ENCODE assay signal across 20 cellular contexts in the genomic region with DNA sequence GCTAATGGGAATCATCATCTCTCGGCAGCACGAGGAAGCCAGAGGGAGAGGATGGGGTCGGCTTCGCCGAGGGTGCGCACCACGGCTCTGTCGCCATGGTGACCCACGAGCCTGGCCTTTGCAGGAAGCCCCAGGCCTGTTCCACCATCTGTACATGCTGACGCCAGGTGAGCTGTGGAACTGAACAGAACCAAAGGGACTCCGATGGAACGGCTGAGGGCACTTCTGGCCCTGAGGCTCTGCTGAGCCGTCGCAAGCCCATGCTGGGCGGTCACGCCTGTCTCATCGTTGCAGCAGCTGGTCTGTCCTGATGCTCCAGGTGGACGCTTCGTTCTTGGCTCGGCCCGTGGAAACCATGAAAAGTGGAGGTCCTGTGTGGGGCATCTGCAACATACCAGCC. TPM values are rescaled to one million over a fixed set of nuclear protein-coding genes. Genes with fewer than 3 reads are reported as not detected.
DNase-seq lines count a peak whose midpoint lies in the region; ATAC-seq and TF ChIP-seq lines count a peak whose summit lies in the region.
"Had no signal": no experiment of that assay in that cellular context is flagged by ENCODE, and none has a peak within 500 bp of the region (broad histone marks: within the 10 kb centered on the region; RNA-seq: fewer than 3 reads in every experiment).

No MANE protein-coding gene starts in this region.

- no peak overlapping the region; a peak in 2 of 22 replicates for H3K9ac ChIP-seq in BLaER1 treated with 17β-estradiol and CSF1 and Interleukin-3, amounts not matched to agents 10 nM and 100 nM
- no peak overlapping the region for H3K9ac ChIP-seq in IMR-90 (ENCODE audit: low read depth, low read length)

- H3K27me3 Mint-ChIP-seq in glutamatergic neuron (ENCODE audit: unreplicated experiment), result peaks cover 2% of the 10 kb centered on the region
- H3K27me3 Mint-ChIP-seq in progenitor cell of endocrine pancreas, result no peaks in the 10 kb centered on the region
- no peaks in the 10 kb centered on the region for H3K27me3 Mint-ChIP-seq in T-helper 2 cell treated with Interferon-gamma antibody and Interleukin-4, amounts not matched to agents 5 μg/mL and 100 μg/mL, for 36 hours (ENCODE audit: low read depth)
- H3K27me3 Mint-ChIP-seq: CD4-positive, alpha-beta T cell; IgD-negative memory B cell had no signal

- H4K5ac ChIP-seq in IMR-90 (ENCODE audit: low read depth, low read length), result no peak overlapping the region

- no peak overlapping the region for H2BK120ac ChIP-seq in IMR-90 (ENCODE audit: low read depth, low read length)

- 99% methylated on average over 21 of the region's 21 CpGs; no CpG with 5 or more reads in 1 of the 2 experiments for WGBS in IMR-90 (ENCODE audit: extremely low coverage in 2 of 2, insufficient read length in 1 of 2), 2 experiments

- no TSS peak for BruUV-seq in IMR-90 (replicated peaks; lab: Mats Ljungman, UMichigan)

- TF ChIP-seq POLR2A in IMR-90 (IDR thresholded peaks at IDR 0.05; ENCODE audit: low read depth, low read length), result no peak
- no peak for TF ChIP-seq POLR2A in breast epithelium (IDR thresholded peaks at IDR 0.05)

- no peak overlapping the region for H4K8ac ChIP-seq in IMR-90 (ENCODE audit: low read depth in 2 of 2, low read length in 2 of 2)

- H3K27me3 ChIP-seq in BLaER1 treated with 17β-estradiol and CSF1 and Interleukin-3, amounts not matched to agents 10 nM and 100 nM, result no peaks in the 10 kb centered on the region
- H3K27me3 ChIP-seq in IMR-90 (ENCODE audit: control insufficient read depth, insufficient read depth, low read length) (no peaks in the 10 kb centered on the region), breast epithelium (no peaks in the 10 kb centered on the region)
- H3K27me3 ChIP-seq: BE2C had no signal

- H3K18ac ChIP-seq in IMR-90 (ENCODE audit: low read depth, low read length), result no peak overlapping the region

- H3K27ac ChIP-seq in BLaER1 treated with 17β-estradiol and CSF1 and Interleukin-3, amounts not matched to agents 10 nM and 100 nM, result peak overlapping the region in 7 of 11 experiments; percentile 18 to 99 (median 94); a peak in 5 of 22 replicates
- H3K27ac ChIP-seq in IMR-90 (ENCODE audit: insufficient read depth, low read length) (no peak overlapping the region), breast epithelium (no peak overlapping the region)
- H3K27ac ChIP-seq: C4-2B, HL-60 had no signal

- peak overlapping the region; percentile 5 for H2AK9ac ChIP-seq in IMR-90 (replicated peaks; ENCODE audit: low read depth, low read length, poor library complexity)

- no peak overlapping the region for H2BK5ac ChIP-seq in IMR-90 (ENCODE audit: low read depth, low read length, poor library complexity, severe bottlenecking)

- H2BK20ac ChIP-seq in IMR-90 (ENCODE audit: low read depth, low read length), result no peak overlapping the region

- POLR2A ChIA-PET in IMR-90 (lab: Charles Lee; ENCODE audit: unreplicated experiment), result no interaction called here

- peaks cover 13% of the 10 kb centered on the region for H3K4me1 Mint-ChIP-seq in glutamatergic neuron (ENCODE audit: low read depth, unreplicated experiment)
- H3K4me1 Mint-ChIP-seq in progenitor cell of endocrine pancreas (ENCODE audit: low read depth), result peaks cover 10% of the 10 kb centered on the region
- H3K4me1 Mint-ChIP-seq in T-helper 2 cell treated with Interferon-gamma antibody and Interleukin-4, amounts not matched to agents 5 μg/mL and 100 μg/mL, for 36 hours (ENCODE audit: low read depth), result no peaks in the 10 kb centered on the region

- no peak overlapping the region for H3K56ac ChIP-seq in IMR-90 (ENCODE audit: extremely low read depth, insufficient read depth, low read length)

- H3K4me2 ChIP-seq in BLaER1 treated with 17β-estradiol and CSF1 and Interleukin-3, amounts not matched to agents 10 nM and 100 nM, result peak overlapping the region in 7 of 11 experiments; percentile 94 to 100 (median 98); a peak in 9 of 22 replicates
- H3K4me2 ChIP-seq in IMR-90 (ENCODE audit: low read depth, low read length), result no peak overlapping the region
- H3K4me2 ChIP-seq: GM23338 had no signal

- peak overlapping the region; percentile 7 for H2AFZ ChIP-seq in IMR-90 (replicated peaks; ENCODE audit: low read length, poor library complexity)
- H2AFZ ChIP-seq: GM23338 had no signal

- H3K4ac ChIP-seq in IMR-90 (ENCODE audit: low read depth, low read length), result no peak overlapping the region

- no peak for TF ChIP-seq RAD21 in IMR-90 (IDR thresholded peaks at IDR 0.05; ENCODE audit: low read length)

- H4K91ac ChIP-seq in IMR-90 (ENCODE audit: insufficient read depth, low read depth, low read length), result no peak overlapping the region

- H3K23ac ChIP-seq in IMR-90 (ENCODE audit: low read depth, low read length), result no peak overlapping the region

- peaks cover 64 to 85% (median 80%) of the 10 kb centered on the region in 10 experiments for H3K4me1 ChIP-seq in BLaER1 treated with 17β-estradiol and CSF1 and Interleukin-3, amounts not matched to agents 10 nM and 100 nM
- H3K4me1 ChIP-seq in IMR-90 (ENCODE audit: control insufficient read depth, insufficient read depth, low read length) (peaks cover 21% of the 10 kb centered on the region), breast epithelium (peaks cover 6 to 15% of the 10 kb centered on the region in 2 donors)

- H3K9me1 ChIP-seq in IMR-90 (ENCODE audit: insufficient read depth, low read length), result no peaks in the 10 kb centered on the region

- no peaks in the 10 kb centered on the region for H3K36me3 Mint-ChIP-seq in glutamatergic neuron (ENCODE audit: unreplicated experiment)
- H3K36me3 Mint-ChIP-seq in progenitor cell of endocrine pancreas (ENCODE audit: insufficient read depth), result no peaks in the 10 kb centered on the region
- H3K36me3 Mint-ChIP-seq in T-helper 2 cell treated with Interferon-gamma antibody and Interleukin-4, amounts not matched to agents 5 μg/mL and 100 μg/mL, for 36 hours (ENCODE audit: low read depth), result no peaks in the 10 kb centered on the region
- H3K36me3 Mint-ChIP-seq: IgD-negative memory B cell had no signal

- H3K4me3 ChIP-seq in BLaER1 treated with 17β-estradiol and CSF1 and Interleukin-3, amounts not matched to agents 10 nM and 100 nM, result no peak overlapping the region
- H3K4me3 ChIP-seq in IMR-90 (ENCODE audit: insufficient read depth, low read depth, low read length) (no peak overlapping the region), breast epithelium (no peak overlapping the region)
- H3K4me3 ChIP-seq: GM23338 had no signal

- H3K9me3 ChIP-seq in BLaER1 treated with 17β-estradiol and CSF1 and Interleukin-3, amounts not matched to agents 10 nM and 100 nM (replicated peaks in 1 of 11), result no peaks in the 10 kb centered on the region
- no peaks in the 10 kb centered on the region for H3K9me3 ChIP-seq in IMR-90 (ENCODE audit: control insufficient read depth, insufficient read depth, low read length)
- no peaks in the 10 kb centered on the region for H3K9me3 ChIP-seq in breast epithelium
- H3K9me3 ChIP-seq: BE2C, Caco-2 had no signal

- H3K79me1 ChIP-seq in IMR-90 (ENCODE audit: low read depth in 1 of 2, low read length in 2 of 2), result 0 out of 4 replicates have a peak, but pooled peaks cover 0 to 3% of the 10 kb centered on the region in 2 experiments

- no peaks in the 10 kb centered on the region for H3K36me3 ChIP-seq in BLaER1 treated with 17β-estradiol and CSF1 and Interleukin-3, amounts not matched to agents 10 nM and 100 nM
- H3K36me3 ChIP-seq in IMR-90 (ENCODE audit: control insufficient read depth, insufficient read depth, low read length) (no peaks in the 10 kb centered on the region), breast epithelium (no peaks in the 10 kb centered on the region)
- H3K36me3 ChIP-seq: BE2C had no signal

- intact Hi-C loops in IMR-90 (cut with micrococcal nuclease), result no loop called here
- intact Hi-C loops in breast epithelium (cut with DNase I; ENCODE audit: low total_unique reads), result loop anchor here (10.0 kb wide), 1 partner anchor 119 kb away; the partner anchor contains the start of gene TMEM250

- CTCF ChIA-PET in IMR-90 (lab: Yijun Ruan, JAX), result no interaction called here

- dilution Hi-C loops in IMR-90 (cut with HindIII; ENCODE audit: low sequenced_read_pairs, unreplicated experiment), result no loop called here

- no peaks in the 10 kb centered on the region for H3K9me3 Mint-ChIP-seq in glutamatergic neuron (ENCODE audit: unreplicated experiment)
- H3K9me3 Mint-ChIP-seq in progenitor cell of endocrine pancreas (ENCODE audit: low read depth), result no peaks in the 10 kb centered on the region
- no peaks in the 10 kb centered on the region for H3K9me3 Mint-ChIP-seq in T-helper 2 cell treated with Interferon-gamma antibody and Interleukin-4, amounts not matched to agents 5 μg/mL and 100 μg/mL, for 36 hours
- H3K9me3 Mint-ChIP-seq: CD4-positive, alpha-beta T cell; GM23338; HFFc6; IgD-negative memory B cell had no signal

- no peak for DNase-seq in IMR-90
- DNase-seq in glutamatergic neuron, result no peak
- no peak for DNase-seq in progenitor cell of endocrine pancreas (ENCODE audit: low spot score, unreplicated experiment)
- DNase-seq in T-helper 2 cell treated with Interferon-gamma antibody and Interleukin-4, amounts not matched to agents 5 μg/mL and 100 μg/mL, for 36 hours (ENCODE audit: low spot score), result no peak
- no peak for DNase-seq in breast epithelium (ENCODE audit: low spot score in 2 of 2)
- DNase-seq: ACHN; BE2C; Caco-2; CD4-positive, alpha-beta T cell; DMS79 treated with DMSO at 0.1 percent for 48 hours; GF-D8; H7; HFFc6; KBM-7 had no signal

- no peak for ATAC-seq in IMR-90 (ENCODE audit: low read depth)
- ATAC-seq: GM23338, HCT116 had no signal

- H2BK15ac ChIP-seq in IMR-90 (ENCODE audit: low read depth, low read length), result no peak overlapping the region

- no peak overlapping the region for H3K4me3 Mint-ChIP-seq in glutamatergic neuron (ENCODE audit: unreplicated experiment)
- H3K4me3 Mint-ChIP-seq in progenitor cell of endocrine pancreas (ENCODE audit: low read depth), result no peak overlapping the region
- H3K4me3 Mint-ChIP-seq in T-helper 2 cell treated with Interferon-gamma antibody and Interleukin-4, amounts not matched to agents 5 μg/mL and 100 μg/mL, for 36 hours, result no peak overlapping the region
- H3K4me3 Mint-ChIP-seq: CD4-positive, alpha-beta T cell; GM23338; HFFc6; IgD-negative memory B cell had no signal

- H3K14ac ChIP-seq in IMR-90 (replicated peaks; ENCODE audit: low read depth, low read length), result no peak overlapping the region

- no peak overlapping the region for H2AK5ac ChIP-seq in IMR-90 (ENCODE audit: low read depth, low read length)

- H4K20me1 ChIP-seq in BLaER1 treated with 17β-estradiol and CSF1 and Interleukin-3, amounts not matched to agents 10 nM and 100 nM, result no peaks in the 10 kb centered on the region
- H4K20me1 ChIP-seq in IMR-90 (ENCODE audit: insufficient read depth, low read length), result no peaks in the 10 kb centered on the region

- in situ Hi-C loops in IMR-90 (cut with MboI; ENCODE audit: low sequenced_read_pairs), result no loop called here

- no peak for TF ChIP-seq CTCF in IMR-90 (conservative IDR thresholded peaks at IDR 0.05; ENCODE audit: low read depth, low read length)
- TF ChIP-seq CTCF in glutamatergic neuron (IDR thresholded peaks at IDR 0.05; ENCODE audit: partially characterized antibody, unreplicated experiment), result no peak
- TF ChIP-seq CTCF in progenitor cell of endocrine pancreas (IDR thresholded peaks at IDR 0.05; ENCODE audit: unreplicated experiment), result no peak
- TF ChIP-seq CTCF in breast epithelium (IDR thresholded peaks at IDR 0.05), result no peak

- H3K27ac Mint-ChIP-seq in glutamatergic neuron (ENCODE audit: unreplicated experiment), result peak overlapping the region; percentile 62
- peak overlapping the region; percentile 62 for H3K27ac Mint-ChIP-seq in progenitor cell of endocrine pancreas
- H3K27ac Mint-ChIP-seq in T-helper 2 cell treated with Interferon-gamma antibody and Interleukin-4, amounts not matched to agents 5 μg/mL and 100 μg/mL, for 36 hours, result no peak overlapping the region
- H3K27ac Mint-ChIP-seq: CD4-positive, alpha-beta T cell; GM23338; HFFc6; IgD-negative memory B cell had no signal

RNA-seq across cellular contexts. Expression of gene UBAC1, which starts 34.6 kb away (rescaled TPM):
- 25.3 and 33.6 TPM in 2 replicates for total RNA-seq in IMR-90 (2012; rRNA removed)
- polyA plus RNA-seq in IMR-90 (2012; rRNA removed), result 33.9 and 36.4 TPM in 2 replicates
- 38.7 and 47.1 TPM in 2 replicates for polyA plus RNA-seq in IMR-90 (2012; cell fraction: cytosol; rRNA removed)
- polyA plus RNA-seq in IMR-90 (2012; cell fraction: nucleus; rRNA removed; ENCODE audit: low replicate concordance), result 63.9 and 70.8 TPM in 2 replicates
- total RNA-seq in glutamatergic neuron (ENCODE audit: unreplicated experiment), result 48.4 TPM
- total RNA-seq in progenitor cell of endocrine pancreas, result 31.4 and 34.2 TPM in 2 replicates
- 10 to 100 TPM; 39.2 to 53.0 (median 45.6) TPM for total RNA-seq in breast epithelium

Comparison
In these comparisons a context has a peak if more than half of its experiments do, and no peak if none do; other contexts are left out.
1. H3K27ac ChIP-seq: peak in BLaER1 treated with 17β-estradiol and CSF1 and Interleukin-3, amounts not matched to agents 10 nM and 100 nM (7 of 11); none in IMR-90 (single experiment) and breast epithelium (0 of 2).